Comparison of ENCODE assay signal across 32 cellular contexts in the genomic region with DNA sequence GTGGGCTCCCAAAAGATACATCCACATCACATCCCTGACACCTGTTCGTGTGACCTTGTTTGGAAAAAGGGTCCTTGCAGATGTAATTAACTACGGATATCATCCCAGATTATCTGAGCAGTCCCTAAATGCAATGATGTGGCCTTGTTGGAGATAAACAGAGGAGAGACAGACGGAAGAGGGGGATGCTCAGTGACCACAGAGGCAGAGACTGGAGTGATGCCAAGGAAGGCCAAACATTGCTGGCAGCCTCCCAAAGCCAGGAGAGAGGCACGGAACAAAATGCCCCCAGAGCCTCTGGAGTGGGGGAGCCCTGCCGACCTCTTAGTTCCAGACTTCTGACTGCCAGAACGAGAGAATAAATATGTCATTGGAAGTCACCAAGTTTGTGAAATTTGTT. TPM values are rescaled to one million over a fixed set of nuclear protein-coding genes. Genes with fewer than 3 reads are reported as not detected.
DNase-seq lines count a peak whose midpoint lies in the region; ATAC-seq, FAIRE-seq and TF ChIP-seq lines count a peak whose summit lies in the region.
"Had no signal": no experiment of that assay in that cellular context is flagged by ENCODE, and none has a peak within 500 bp of the region (broad histone marks: within the 10 kb centered on the region; RNA-seq: fewer than 3 reads in every experiment).

No MANE protein-coding gene starts in this region.

- no peak for FAIRE-seq in kidney (lab: Jason Lieb, UNC)
- FAIRE-seq: TTC549, urothelium cell line had no signal

- H3K27ac ChIP-seq in kidney (ENCODE audit: low read depth in 2 of 2, low read length in 2 of 2) (no peak overlapping the region), testis (no peak overlapping the region)
- H3K27ac ChIP-seq: ascending aorta, heart right ventricle, HL-60, neutrophil, prostate gland, sigmoid colon had no signal

- TF ChIP-seq CTCF in kidney (IDR thresholded peaks at IDR 0.05; ENCODE audit: borderline replicate concordance, extremely low read depth, insufficient read depth) (no peak), testis (IDR thresholded peaks at IDR 0.05) (no peak)

- TF ChIP-seq POLR2A in testis (IDR thresholded peaks at IDR 0.05) = no peak

- H3K4me1 ChIP-seq in kidney (ENCODE audit: control insufficient read depth in 1 of 2, insufficient read depth in 1 of 2, low read depth in 1 of 2, low read length in 2 of 2) (peaks cover 0 to 2% of the 10 kb centered on the region in 2 donors), testis (no peaks in the 10 kb centered on the region)
- H3K4me1 ChIP-seq: ascending aorta, prostate gland, sigmoid colon had no signal

- H3K4me3 ChIP-seq in kidney (ENCODE audit: low read length in 2 of 2) = no peak overlapping the region
- H3K4me3 ChIP-seq in testis = no peak overlapping the region
- no peak overlapping the region for H3K4me3 ChIP-seq in H7 (ENCODE audit: insufficient read depth, low read depth, low read length)
- H3K4me3 ChIP-seq: ascending aorta, heart right ventricle, prostate gland, sigmoid colon had no signal

- DNase-seq in DMS79 treated with DMSO at 0.1 percent for 48 hours (lab: John Stamatoyannopoulos, UW) (peak; percentile 79), NCI-H1092 (lab: John Stamatoyannopoulos, UW) (peak; percentile 56), RPMI7951 (ENCODE audit: low read depth) (peak; percentile 58), kidney (peak; percentile 22), testis (no peak), H7 (no peak), left lobe of liver (ENCODE audit: low spot score) (no peak)
- DNase-seq: activated CD4-positive, alpha-beta T cell treated with anti-CD3 and anti-CD28 coated beads for 48 hours; activated effector memory CD4-positive, alpha-beta T cell treated with anti-CD3 and anti-CD28 coated beads, Interleukin-2, amount 50 U/mL, for 16 hours; activated naive CD8-positive, alpha-beta T cell treated with anti-CD3 and anti-CD28 coated beads for 36 hours; activated T-cell treated with anti-CD3 and anti-CD28 coated beads, Interleukin-2, amount 50 U/mL, for 1 hour; C1 segment of cervical spinal cord; Calu3; endodermal cell; foreskin fibroblast; GOT3; heart right ventricle; Karpas-422; NCI-H1694 treated with DMSO at 0.1 percent for 48 hours; NCI-H446; SIG-M5; sigmoid colon; stimulated activated CD4-positive, alpha-beta T cell treated with anti-CD3 and anti-CD28 coated beads, Interleukin-15, amount 100 ng/mL, for 24 hours; stimulated activated naive CD4-positive, alpha-beta T cell; T-cell had no signal

- no peaks in the 10 kb centered on the region for H3K36me3 ChIP-seq in kidney (ENCODE audit: control insufficient read depth in 1 of 2, insufficient read depth in 2 of 2, low read length in 2 of 2)
- no peaks in the 10 kb centered on the region for H3K36me3 ChIP-seq in testis (ENCODE audit: low read depth, missing control alignments)
- no peaks in the 10 kb centered on the region for H3K36me3 ChIP-seq in H7 (replicated peaks; ENCODE audit: control insufficient read depth, insufficient read depth, low read length)
- H3K36me3 ChIP-seq: ascending aorta, heart right ventricle, neutrophil, prostate gland, sigmoid colon had no signal

- H3K9me3 ChIP-seq in kidney (ENCODE audit: control insufficient read depth in 1 of 2, low read length in 2 of 2) (no peaks in the 10 kb centered on the region), testis (no peaks in the 10 kb centered on the region)
- H3K9me3 ChIP-seq: ascending aorta, neutrophil, prostate gland, sigmoid colon had no signal

- WGBS in testis, 2 donors = 46 to 49% methylated on average over 6 of the region's 6 CpGs

- H3K27me3 ChIP-seq in testis (no peaks in the 10 kb centered on the region), H7 (ENCODE audit: control insufficient read depth, insufficient read depth, low read length) (no peaks in the 10 kb centered on the region)
- H3K27me3 ChIP-seq: ascending aorta had no signal

- intact Hi-C loops in kidney (cut with DNase I) (no loop called here), testis (cut with DNase I; ENCODE audit: low total_unique reads) (no loop called here)

- H3K9ac ChIP-seq in kidney (ENCODE audit: low read length in 2 of 2) = no peak overlapping the region

- no peak for ATAC-seq in left lobe of liver
- ATAC-seq: esophagus mucosa, heart right ventricle, T-cell had no signal

RNA-seq across cellular contexts. Expression of a gene that starts 15.0 kb away (rescaled TPM):
- 10.3 and 16.2 TPM in 2 replicates for total RNA-seq in RPMI7951 (2014; rRNA removed; shearing (Covaris generic))
- 47.1 TPM for total RNA-seq in kidney
- 22.3 TPM for polyA plus RNA-seq in kidney (ENCODE audit: insufficient read depth, low read depth, low replicate concordance)
- total RNA-seq in testis = 10 to 100 TPM; 12.2 to 14.1 TPM
- 11.0 TPM for polyA plus RNA-seq in testis (ENCODE audit: insufficient read depth, low read depth, low replicate concordance)
- total RNA-seq in H7 (2014; rRNA removed; shearing (Covaris generic)) = 17.7 and 26.9 TPM in 2 replicates
- total RNA-seq in left lobe of liver = 34.8 TPM

RNA-seq across cellular contexts. Expression of a gene that starts 18.1 kb away (rescaled TPM):
- total RNA-seq in RPMI7951 (2014; rRNA removed; shearing (Covaris generic)) = 16.4 and 16.7 TPM in 2 replicates
- 24.4 TPM for total RNA-seq in kidney
- 16.5 TPM for polyA plus RNA-seq in kidney (ENCODE audit: insufficient read depth, low read depth, low replicate concordance)
- 10 to 100 TPM; 18.9 to 19.0 TPM for total RNA-seq in testis
- 29.5 TPM for polyA plus RNA-seq in testis (ENCODE audit: insufficient read depth, low read depth, low replicate concordance)
- total RNA-seq in H7 (2014; rRNA removed; shearing (Covaris generic)) = 16.2 and 25.7 TPM in 2 replicates
- total RNA-seq in left lobe of liver = 7.6 TPM

Comparison
In these comparisons a context has a peak if more than half of its experiments do, and no peak if none do; other contexts are left out.
1. DNase-seq: peak in DMS79 treated with DMSO at 0.1 percent for 48 hours (single experiment), NCI-H1092 (single experiment), RPMI7951 (single experiment) and kidney (single experiment); none in testis (single experiment), H7 (single experiment) and left lobe of liver (single experiment).